In genomic region chr10:133283931-133284330, GRCh38 we compare ENCODE assay signal across 24 cellular contexts. TPM values are rescaled to one million over a fixed set of nuclear protein-coding genes. Genes with fewer than 3 reads are reported as not detected.
"Had no signal": no experiment of that assay in that cellular context is flagged by ENCODE, and none has a peak within 500 bp of the region (broad histone marks: within the 10 kb centered on the region; RNA-seq: fewer than 3 reads in every experiment).

No MANE protein-coding gene starts in this region.

- H3K4me3 ChIP-seq: colonic mucosa, esophagus squamous epithelium, gastrocnemius medialis, heart right ventricle, left lung, lower lobe of right lung had no signal

- H3K27me3 Mint-ChIP-seq: dendritic cell treated with granulocyte-macrophage colony-stimulating factor and Interleukin-4, amounts not matched to agents 40 ng/mL and 50 ng/mL, for 4 days; effector memory CD8-positive, alpha-beta T cell had no signal

- H3K9me3 ChIP-seq: colonic mucosa, esophagus squamous epithelium, gastrocnemius medialis, heart right ventricle, left lung, lower lobe of right lung had no signal

- DNase-seq: colonic mucosa; cortex of kidney; effector CD8-positive, alpha-beta T cell; effector memory CD8-positive, alpha-beta T cell; endodermal cell; erythroblast; esophagus squamous epithelium; foreskin fibroblast; foreskin melanocyte; gastrocnemius medialis; glutamatergic neuron; head of caudate nucleus; heart right ventricle; hippocampal formation; left cardiac atrium; left lung; left ventricle myocardium superior; lower lobe of right lung; mesendoderm; midbrain had no signal

- H3K4me3 Mint-ChIP-seq: dendritic cell treated with granulocyte-macrophage colony-stimulating factor and Interleukin-4, amounts not matched to agents 40 ng/mL and 50 ng/mL, for 4 days; effector memory CD8-positive, alpha-beta T cell; endodermal cell had no signal

- H3K27ac ChIP-seq: colonic mucosa, epithelial cell of prostate, esophagus squamous epithelium, gastrocnemius medialis, heart right ventricle, left lung, lower lobe of right lung had no signal

- H3K9me3 Mint-ChIP-seq: dendritic cell treated with granulocyte-macrophage colony-stimulating factor and Interleukin-4, amounts not matched to agents 40 ng/mL and 50 ng/mL, for 4 days; effector memory CD8-positive, alpha-beta T cell; endodermal cell had no signal

- H3K4me1 Mint-ChIP-seq: endodermal cell had no signal

- H3K4me1 ChIP-seq: colonic mucosa, gastrocnemius medialis had no signal

- H3K27me3 ChIP-seq: colonic mucosa, esophagus squamous epithelium, gastrocnemius medialis, heart right ventricle, left lung had no signal

- ATAC-seq: effector memory CD8-positive, alpha-beta T cell; esophagus mucosa; gastrocnemius medialis; heart right ventricle; left cardiac atrium; left lung; left ventricle myocardium superior; lower lobe of right lung had no signal

- H3K27ac Mint-ChIP-seq: dendritic cell treated with granulocyte-macrophage colony-stimulating factor and Interleukin-4, amounts not matched to agents 40 ng/mL and 50 ng/mL, for 4 days; endodermal cell had no signal

RNA-seq across cellular contexts. Expression of gene VENTX, which starts 46.3 kb away (rescaled TPM):
- polyA plus RNA-seq: keratinocyte had no signal

RNA-seq across cellular contexts. Expression of gene CALY, which starts 52.8 kb away (rescaled TPM):
- polyA plus RNA-seq: keratinocyte had no signal
